Comparison of ENCODE assay signal across 8 cellular contexts in genomic region chr16:2152695-2153506, GRCh38. TPM values are rescaled to one million over a fixed set of nuclear protein-coding genes. Genes with fewer than 3 reads are reported as not detected.
DNase-seq lines count a peak whose midpoint lies in the region; ATAC-seq and TF ChIP-seq lines count a peak whose summit lies in the region.

No MANE protein-coding gene starts in this region.

- H2AFZ ChIP-seq in smooth muscle cell (ENCODE audit: low read depth), result no peak overlapping the region

- H3K4me1 ChIP-seq in foreskin keratinocyte (peaks cover 5% of the 10 kb centered on the region), smooth muscle cell (ENCODE audit: low read depth) (peaks cover 48% of the 10 kb centered on the region)

- peak overlapping the region; percentile 83 to 93 for H3K4me3 Mint-ChIP-seq in CD14-positive monocyte

- peak overlapping the region in 2 of 7 donors; percentile 12 to 57 for H3K27ac Mint-ChIP-seq in CD14-positive monocyte

- intact Hi-C loops in CD14-positive monocyte (cut with micrococcal nuclease), result loop anchor here (5.0 to 10.0 kb wide), 5 partner anchors 131 to 352 kb away; partner anchors contain the start of genes ZNF598 (in 2 of the 2) and MSRB1 (in 1 of the 2)

- H3K27ac ChIP-seq in foreskin keratinocyte, result peak overlapping the region; percentile 87
- peak overlapping the region; percentile 23 for H3K27ac ChIP-seq in smooth muscle cell (ENCODE audit: low read depth)

- peaks cover 9 to 24% (median 13%) of the 10 kb centered on the region in 3 donors for H3K27me3 Mint-ChIP-seq in CD14-positive monocyte (ENCODE audit: low read depth in 3 of 3)

- H3K27me3 ChIP-seq in foreskin keratinocyte (no peaks in the 10 kb centered on the region), smooth muscle cell (ENCODE audit: low read depth) (no peaks in the 10 kb centered on the region)

- peak overlapping the region; percentile 26 for H3K9ac ChIP-seq in smooth muscle cell (ENCODE audit: low read depth)

- 37% methylated on average over 24 of the region's 25 CpGs for WGBS in smooth muscle cell (ENCODE audit: low lambda C conversion rate)

- DNase-seq in CD14-positive monocyte (ENCODE audit: low spot score), result no peak
- DNase-seq in HFF-Myc (ENCODE audit: extremely low read depth, low read depth), result no peak
- peak; percentile 49 to 56 for DNase-seq in activated CD4-positive, alpha-beta T cell treated with anti-CD3 and anti-CD28 coated beads, Interleukin-2, amount 50 U/mL, for 48 hours
- peak in 1 of 2 donors; percentile 38 for DNase-seq in foreskin keratinocyte
- DNase-seq in smooth muscle cell (lab: John Stamatoyannopoulos, UW; ENCODE audit: unreplicated experiment), result no peak
- DNase-seq in germinal center (ENCODE audit: low spot score), result no peak
- DNase-seq in NCI-H1694 (lab: John Stamatoyannopoulos, UW), result no peak
- DNase-seq in hippocampal formation (lab: John Stamatoyannopoulos, UW), result no peak

- H3K4me1 Mint-ChIP-seq in CD14-positive monocyte, result peaks cover 63% of the 10 kb centered on the region

- ATAC-seq in foreskin keratinocyte, result no peak

- TF ChIP-seq CTCF in CD14-positive monocyte (IDR thresholded peaks at IDR 0.05) (no peak), HFF-Myc (IDR thresholded peaks at IDR 0.05; ENCODE audit: low read depth, low read length, missing control alignments) (no peak), foreskin keratinocyte (conservative IDR thresholded peaks at IDR 0.05) (peak; percentile 33), smooth muscle cell (IDR thresholded peaks at IDR 0.05; ENCODE audit: borderline replicate concordance, insufficient read depth, poor library complexity, severe bottlenecking) (no peak)

- H3F3A ChIP-seq in smooth muscle cell (ENCODE audit: low read depth), result peaks cover 16% of the 10 kb centered on the region

- H3K4me3 ChIP-seq in HFF-Myc (replicated peaks; ENCODE audit: low read depth, low read length) (peak overlapping the region; percentile 100), smooth muscle cell (peak overlapping the region; percentile 84)

- no peaks in the 10 kb centered on the region for H3K36me3 ChIP-seq in smooth muscle cell (ENCODE audit: low read depth)

- H3K4me2 ChIP-seq in smooth muscle cell, result peak overlapping the region; percentile 91

- peaks cover 89% of the 10 kb centered on the region for H4K20me1 ChIP-seq in smooth muscle cell (ENCODE audit: low read depth)

- H3K36me3 Mint-ChIP-seq in CD14-positive monocyte, result peaks cover 11 to 18% of the 10 kb centered on the region in 2 donors

- peaks cover 54% of the 10 kb centered on the region for H3K79me2 ChIP-seq in smooth muscle cell (ENCODE audit: low read depth)

- H3K9me3 Mint-ChIP-seq in CD14-positive monocyte, result peaks cover 0 to 6% (median 0%) of the 10 kb centered on the region in 7 donors

- H3K9me3 ChIP-seq in smooth muscle cell (replicated peaks; ENCODE audit: low read depth), result no peaks in the 10 kb centered on the region

RNA-seq across cellular contexts. Expression of gene TRAF7, which starts 2.7 kb away (rescaled TPM):
- 1 to 10 TPM; 5.9 to 6.7 TPM for polyA plus RNA-seq in CD14-positive monocyte
- 86.0 and 89.7 TPM in 2 replicates for total RNA-seq in foreskin keratinocyte
- 62.1 and 69.0 TPM in 2 replicates for polyA plus RNA-seq in foreskin keratinocyte
- total RNA-seq in smooth muscle cell, result 52.6 and 59.9 TPM in 2 replicates
- polyA plus RNA-seq in smooth muscle cell, result 27.5 and 28.0 TPM in 2 replicates

RNA-seq across cellular contexts. Expression of gene RAB26, which starts 4.5 kb away (rescaled TPM):
- polyA plus RNA-seq in CD14-positive monocyte, result not detected
- 0.42 and 0.44 TPM in 2 replicates for total RNA-seq in foreskin keratinocyte
- 0.49 and 0.72 TPM in 2 replicates for polyA plus RNA-seq in foreskin keratinocyte
- total RNA-seq in smooth muscle cell, result not detected in 2 replicates
- 1.3 and 3.4 TPM in 2 replicates for polyA plus RNA-seq in smooth muscle cell

RNA-seq across cellular contexts. Expression of gene PKD1, which starts 17.2 kb away (rescaled TPM):
- polyA plus RNA-seq in CD14-positive monocyte (1 to 10 TPM in 1 of 2 donors, under 1 TPM in 1; 0.22 to 1.6 TPM), foreskin keratinocyte (16.8 and 19.7 TPM in 2 replicates), smooth muscle cell (47.9 and 71.3 TPM in 2 replicates)
- total RNA-seq in foreskin keratinocyte (36.7 and 46.5 TPM in 2 replicates), smooth muscle cell (68.2 and 70.1 TPM in 2 replicates)

RNA-seq across cellular contexts. Expression of gene CASKIN1, which starts 43.5 kb away (rescaled TPM):
- not detected for polyA plus RNA-seq in CD14-positive monocyte
- total RNA-seq in foreskin keratinocyte, result 0.03 and 0.04 TPM in 2 replicates
- 0.06 and 0.08 TPM in 2 replicates for polyA plus RNA-seq in foreskin keratinocyte
- total RNA-seq in smooth muscle cell, result 0.45 TPM in 2 replicates
- polyA plus RNA-seq in smooth muscle cell, result 0.09 and 0.77 TPM in 2 replicates

RNA-seq across cellular contexts. Expression of gene MLST8, which starts 52.4 kb away (rescaled TPM):
- polyA plus RNA-seq in CD14-positive monocyte, result 10 to 100 TPM; 29.9 to 30.5 TPM
- 21.8 and 29.2 TPM in 2 replicates for total RNA-seq in foreskin keratinocyte
- 61.0 and 64.1 TPM in 2 replicates for polyA plus RNA-seq in foreskin keratinocyte
- 37.2 and 38.1 TPM in 2 replicates for total RNA-seq in smooth muscle cell
- 61.8 and 67.0 TPM in 2 replicates for polyA plus RNA-seq in smooth muscle cell

Comparison
In these comparisons a context has a peak if more than half of its experiments do, and no peak if none do; other contexts are left out.
1. DNase-seq: peak in activated CD4-positive, alpha-beta T cell treated with anti-CD3 and anti-CD28 coated beads, Interleukin-2, amount 50 U/mL, for 48 hours (2 of 2); none in CD14-positive monocyte (single experiment), HFF-Myc (single experiment), smooth muscle cell (single experiment), germinal center (single experiment), NCI-H1694 (single experiment) and hippocampal formation (0 of 2).